In the genomic region with DNA sequence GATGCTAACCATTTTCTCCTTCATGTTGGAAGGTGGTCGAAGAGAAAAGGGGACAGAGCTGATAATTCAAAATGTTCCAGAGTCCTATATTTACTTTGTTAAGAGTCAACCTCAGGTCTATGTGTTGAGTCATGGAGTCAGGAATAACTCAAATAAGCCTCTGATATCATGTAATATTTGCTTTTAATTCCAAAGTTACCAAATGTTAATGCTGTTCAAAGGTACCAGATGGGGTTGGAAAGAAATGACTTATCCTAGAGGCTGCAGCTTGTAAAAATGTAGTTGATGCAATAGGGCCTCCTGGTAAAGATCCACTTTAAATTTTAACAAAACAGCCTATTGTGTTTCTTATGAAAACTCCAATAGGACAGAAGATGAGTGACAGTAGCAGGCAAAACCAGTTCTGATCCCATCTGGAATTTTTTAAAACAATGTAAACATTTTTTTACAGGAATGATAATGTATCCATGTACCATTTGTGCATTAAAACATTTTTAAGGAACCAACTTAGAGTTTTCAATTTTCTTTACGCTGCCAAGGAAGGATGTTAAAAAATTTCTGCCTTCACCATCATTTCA, we compare ENCODE assay signal across 33 cellular contexts.
DNase-seq lines count a peak whose midpoint lies in the region; ATAC-seq and TF ChIP-seq lines count a peak whose summit lies in the region.
"Had no signal": no experiment of that assay in that cellular context is flagged by ENCODE, and none has a peak within 500 bp of the region (broad histone marks: within the 10 kb centered on the region; RNA-seq: fewer than 3 reads in every experiment).

No MANE protein-coding gene starts in this region.

- H2AFZ ChIP-seq in IMR-90 (replicated peaks; ENCODE audit: low read length, poor library complexity), result no peak overlapping the region

- no peak overlapping the region for H3K4me3 Mint-ChIP-seq in mesothelial cell of epicardium
- H3K4me3 Mint-ChIP-seq: activated B cell treated with CpG ODN at 0.5 μM for 24 hours; activated naive CD8-positive, alpha-beta T cell treated with anti-CD3 and anti-CD28 coated beads, Interleukin-2, amount 10 ng/mL, durations not matched to agents 7 days and 5 days; activated T-cell treated with anti-CD3 and anti-CD28 coated beads, Interleukin-2, amount 50 U/mL, for 24 hours; B cell; CD8-positive, alpha-beta T cell; memory B cell; neural crest cell; stimulated activated naive CD8-positive, alpha-beta T cell treated with anti-CD3 and anti-CD28 coated beads, Interleukin-15, Interleukin-2, amounts not matched to agents 100 ng/mL and 50 ng/mL, for 24 hours had no signal

- H4K5ac ChIP-seq in IMR-90 (ENCODE audit: low read depth, low read length), result no peak overlapping the region

- CTCF ChIA-PET in IMR-90 (lab: Yijun Ruan, JAX), result no interaction called here

- dilution Hi-C loops in IMR-90 (cut with HindIII; ENCODE audit: low sequenced_read_pairs, unreplicated experiment), result no loop called here

- POLR2A ChIA-PET in IMR-90 (lab: Charles Lee; ENCODE audit: unreplicated experiment), result no interaction called here

- peaks cover 39% of the 10 kb centered on the region for H3K4me1 Mint-ChIP-seq in mesothelial cell of epicardium
- H3K4me1 Mint-ChIP-seq: activated B cell treated with CpG ODN at 0.5 μM for 24 hours; activated naive CD8-positive, alpha-beta T cell treated with anti-CD3 and anti-CD28 coated beads, Interleukin-2, amount 10 ng/mL, durations not matched to agents 7 days and 5 days; B cell; memory B cell had no signal

- no peak for TF ChIP-seq POLR2A in IMR-90 (IDR thresholded peaks at IDR 0.05; ENCODE audit: low read depth, low read length)

- WGBS in IMR-90 (ENCODE audit: extremely low coverage in 2 of 2, insufficient read length in 1 of 2), 2 experiments, result no CpG with 5 or more reads among the region's 2 CpGs

- H3K79me1 ChIP-seq in IMR-90 (ENCODE audit: low read depth in 1 of 2, low read length in 2 of 2), result no peaks in the 10 kb centered on the region

- H3K27ac ChIP-seq in 22Rv1, result peak overlapping the region; percentile 68
- no peak overlapping the region for H3K27ac ChIP-seq in IMR-90 (ENCODE audit: insufficient read depth, low read length)
- H3K27ac ChIP-seq in dorsolateral prefrontal cortex, result peak overlapping the region in 34 of 59 donors; percentile 3 to 82 (median 65)
- H3K27ac ChIP-seq: ascending aorta, coronary artery, gastrocnemius medialis, spleen, thyroid gland had no signal

- H2BK20ac ChIP-seq in IMR-90 (ENCODE audit: low read depth, low read length), result no peak overlapping the region

- H3K9me3 ChIP-seq in IMR-90 (ENCODE audit: control insufficient read depth, insufficient read depth, low read length), result no peaks in the 10 kb centered on the region
- H3K9me3 ChIP-seq: ascending aorta, gastrocnemius medialis, spleen, thyroid gland had no signal

- ATAC-seq in IMR-90 (ENCODE audit: low read depth), result no peak
- ATAC-seq in HG02970 (IDR thresholded peaks at IDR 0.05; ENCODE audit: low FRiP score, unreplicated experiment), result no peak
- ATAC-seq: CD8-positive, alpha-beta T cell; gastrocnemius medialis; left colon had no signal

- in situ Hi-C loops in IMR-90 (cut with MboI; ENCODE audit: low sequenced_read_pairs), result no loop called here

- H3K4me3 ChIP-seq in IMR-90 (ENCODE audit: insufficient read depth, low read depth, low read length), result no peak overlapping the region
- H3K4me3 ChIP-seq in dorsolateral prefrontal cortex, result no peak overlapping the region
- H3K4me3 ChIP-seq: ascending aorta, coronary artery, gastrocnemius medialis, spleen, thyroid gland had no signal

- no peak overlapping the region for H3K18ac ChIP-seq in IMR-90 (ENCODE audit: low read depth, low read length)

- DNase-seq in IMR-90 (peak; percentile 38), dorsolateral prefrontal cortex (no peak), mesothelial cell of epicardium (ENCODE audit: low spot score in 2 of 2, unreplicated experiment in 2 of 2) (no peak), GM03348 (ENCODE audit: low spot score) (no peak), CD1c-positive myeloid dendritic cell (ENCODE audit: extremely low spot score) (no peak), mucosa of gallbladder (ENCODE audit: low spot score) (no peak)
- DNase-seq: activated B cell treated with CpG ODN at 0.5 μM for 24 hours; activated CD4-positive, alpha-beta T cell treated with anti-CD3 and anti-CD28 coated beads, Interleukin-2, amount 50 U/mL, for 1 hour; activated effector memory CD4-positive, alpha-beta T cell treated with anti-CD3 and anti-CD28 coated beads, Interleukin-2, amount 50 U/mL, for 16 hours; activated naive CD8-positive, alpha-beta T cell treated with anti-CD3 and anti-CD28 coated beads, Interleukin-2, amount 10 ng/mL, durations not matched to agents 7 days and 5 days; activated T-cell treated with anti-CD3 and anti-CD28 coated beads, Interleukin-2, amount 50 U/mL, for 24 hours; CD8-positive, alpha-beta T cell; effector memory CD4-positive, alpha-beta T cell; gastrocnemius medialis; hippocampal formation; KBM-7; left colon; MM.1S; NCI-H2081; NCI-H82; RPMI8226; spleen; stimulated activated CD8-positive, alpha-beta memory T cell treated with anti-CD3 and anti-CD28 coated beads, Interleukin-4, amount 100 ng/mL, for 48 hours; T1000; thyroid gland had no signal

- H3K36me3 Mint-ChIP-seq in mesothelial cell of epicardium, result peaks cover 15% of the 10 kb centered on the region
- H3K36me3 Mint-ChIP-seq: activated naive CD8-positive, alpha-beta T cell treated with anti-CD3 and anti-CD28 coated beads, Interleukin-2, amount 10 ng/mL, durations not matched to agents 7 days and 5 days; CD8-positive, alpha-beta T cell had no signal

- no peak overlapping the region for H2BK5ac ChIP-seq in IMR-90 (ENCODE audit: low read depth, low read length, poor library complexity, severe bottlenecking)

- TF ChIP-seq CTCF in 22Rv1 (IDR thresholded peaks at IDR 0.05) (no peak), IMR-90 (conservative IDR thresholded peaks at IDR 0.05; ENCODE audit: low read depth, low read length) (no peak), dorsolateral prefrontal cortex (IDR thresholded peaks at IDR 0.05 in 54 of 56, conservative IDR thresholded peaks at IDR 0.05 in 2 of 56; ENCODE audit: low read depth in 1 of 56, partially characterized antibody in 56 of 56) (no peak), mesothelial cell of epicardium (IDR thresholded peaks at IDR 0.05; ENCODE audit: unreplicated experiment) (no peak)

- intact Hi-C loops in IMR-90 (cut with micrococcal nuclease), result no loop called here
- intact Hi-C loops in dorsolateral prefrontal cortex (cut with DNase I), result no loop called here

- no peak overlapping the region for H2AK5ac ChIP-seq in IMR-90 (ENCODE audit: low read depth, low read length)

- no peak overlapping the region for H3K23ac ChIP-seq in IMR-90 (ENCODE audit: low read depth, low read length)

- no peak overlapping the region for H2BK120ac ChIP-seq in IMR-90 (ENCODE audit: low read depth, low read length)

- no TSS peak for BruUV-seq in IMR-90 (replicated peaks; lab: Mats Ljungman, UMichigan)

- no peak overlapping the region for H2BK15ac ChIP-seq in IMR-90 (ENCODE audit: low read depth, low read length)

- H4K8ac ChIP-seq in IMR-90 (ENCODE audit: low read depth in 2 of 2, low read length in 2 of 2), result no peak overlapping the region

- no peaks in the 10 kb centered on the region for H3K27me3 Mint-ChIP-seq in mesothelial cell of epicardium (ENCODE audit: low read depth)
- H3K27me3 Mint-ChIP-seq: activated B cell treated with CpG ODN at 0.5 μM for 24 hours; activated naive CD8-positive, alpha-beta T cell treated with anti-CD3 and anti-CD28 coated beads, Interleukin-2, amount 10 ng/mL, durations not matched to agents 7 days and 5 days; activated T-cell treated with anti-CD3 and anti-CD28 coated beads, Interleukin-2, amount 50 U/mL, for 24 hours; B cell; memory B cell; stimulated activated naive CD8-positive, alpha-beta T cell treated with anti-CD3 and anti-CD28 coated beads, Interleukin-15, Interleukin-2, amounts not matched to agents 100 ng/mL and 50 ng/mL, for 24 hours had no signal

- no peak overlapping the region for H3K14ac ChIP-seq in IMR-90 (replicated peaks; ENCODE audit: low read depth, low read length)

- H3K27ac Mint-ChIP-seq in mesothelial cell of epicardium, result peak overlapping the region; percentile 70
- H3K27ac Mint-ChIP-seq: activated B cell treated with CpG ODN at 0.5 μM for 24 hours; activated naive CD8-positive, alpha-beta T cell treated with anti-CD3 and anti-CD28 coated beads, Interleukin-2, amount 10 ng/mL, durations not matched to agents 7 days and 5 days; activated T-cell treated with anti-CD3 and anti-CD28 coated beads, Interleukin-2, amount 50 U/mL, for 24 hours; B cell; CD8-positive, alpha-beta T cell; memory B cell; stimulated activated naive CD8-positive, alpha-beta T cell treated with anti-CD3 and anti-CD28 coated beads, Interleukin-15, Interleukin-2, amounts not matched to agents 100 ng/mL and 50 ng/mL, for 24 hours had no signal

- no peak overlapping the region for H2AK9ac ChIP-seq in IMR-90 (replicated peaks; ENCODE audit: low read depth, low read length, poor library complexity)

- no peaks in the 10 kb centered on the region for H3K9me3 Mint-ChIP-seq in mesothelial cell of epicardium
- H3K9me3 Mint-ChIP-seq: activated B cell treated with CpG ODN at 0.5 μM for 24 hours; activated naive CD8-positive, alpha-beta T cell treated with anti-CD3 and anti-CD28 coated beads, Interleukin-2, amount 10 ng/mL, durations not matched to agents 7 days and 5 days; activated T-cell treated with anti-CD3 and anti-CD28 coated beads, Interleukin-2, amount 50 U/mL, for 24 hours; CD8-positive, alpha-beta T cell; memory B cell; neural crest cell; stimulated activated naive CD8-positive, alpha-beta T cell treated with anti-CD3 and anti-CD28 coated beads, Interleukin-15, Interleukin-2, amounts not matched to agents 100 ng/mL and 50 ng/mL, for 24 hours had no signal

- no peaks in the 10 kb centered on the region for H3K9me1 ChIP-seq in IMR-90 (ENCODE audit: insufficient read depth, low read length)

- H3K9ac ChIP-seq in IMR-90 (ENCODE audit: low read depth, low read length), result no peak overlapping the region

- no peaks in the 10 kb centered on the region for H3K27me3 ChIP-seq in IMR-90 (ENCODE audit: control insufficient read depth, insufficient read depth, low read length)
- H3K27me3 ChIP-seq in dorsolateral prefrontal cortex, result no peaks in the 10 kb centered on the region
- H3K27me3 ChIP-seq: ascending aorta, gastrocnemius medialis, spleen, thyroid gland had no signal

- no peak overlapping the region for H3K4ac ChIP-seq in IMR-90 (ENCODE audit: low read depth, low read length)

- H3K4me1 ChIP-seq in IMR-90 (ENCODE audit: control insufficient read depth, insufficient read depth, low read length), result peaks cover 4% of the 10 kb centered on the region; the same call in 1 of the 2 replicates
- H3K4me1 ChIP-seq: ascending aorta, spleen had no signal

- no peak overlapping the region for H3K56ac ChIP-seq in IMR-90 (ENCODE audit: extremely low read depth, insufficient read depth, low read length)

- TF ChIP-seq RAD21 in IMR-90 (IDR thresholded peaks at IDR 0.05; ENCODE audit: low read length), result no peak

- no peaks in the 10 kb centered on the region for H3K36me3 ChIP-seq in IMR-90 (ENCODE audit: control insufficient read depth, insufficient read depth, low read length)
- H3K36me3 ChIP-seq: ascending aorta, gastrocnemius medialis, thyroid gland had no signal

- H4K20me1 ChIP-seq in IMR-90 (ENCODE audit: insufficient read depth, low read length), result no peaks in the 10 kb centered on the region

- H3K4me2 ChIP-seq in IMR-90 (ENCODE audit: low read depth, low read length), result no peak overlapping the region

- H4K91ac ChIP-seq in IMR-90 (ENCODE audit: insufficient read depth, low read depth, low read length), result no peak overlapping the region
